In genomic region chr11:111531156-111531555, GRCh38 we compare ENCODE assay signal across 16 cellular contexts. TPM values are rescaled to one million over a fixed set of nuclear protein-coding genes. Genes with fewer than 3 reads are reported as not detected.
DNase-seq lines count a peak whose midpoint lies in the region; ATAC-seq and TF ChIP-seq lines count a peak whose summit lies in the region.
"Had no signal": no experiment of that assay in that cellular context is flagged by ENCODE, and none has a peak within 500 bp of the region (broad histone marks: within the 10 kb centered on the region; RNA-seq: fewer than 3 reads in every experiment).

No MANE protein-coding gene starts in this region.

- H3K79me2 ChIP-seq in KMS-11 (ENCODE audit: insufficient read depth, low read depth), result no peaks in the 10 kb centered on the region

- peak overlapping the region; percentile 81; the same call in 1 of the 2 replicates for H3K9ac ChIP-seq in KMS-11

- no peak overlapping the region for H3K4me3 ChIP-seq in KMS-11 (IDR thresholded peaks at IDR 0.05; ENCODE audit: insufficient read depth, low read depth, low read length)
- H3K4me3 ChIP-seq in gastroesophageal sphincter, result no peak overlapping the region
- H3K4me3 ChIP-seq: colonic mucosa, uterus had no signal

- no peaks in the 10 kb centered on the region for H3K9me3 ChIP-seq in gastroesophageal sphincter
- H3K9me3 ChIP-seq: colonic mucosa, uterus had no signal

- H3K27me3 Mint-ChIP-seq in activated naive CD8-positive, alpha-beta T cell treated with anti-CD3 and anti-CD28 coated beads, Interleukin-2, amount 50 U/mL, for 24 hours, result peaks cover 8% of the 10 kb centered on the region

- H4K20me1 ChIP-seq in KMS-11 (ENCODE audit: insufficient read depth), result no peaks in the 10 kb centered on the region

- peaks cover 88% of the 10 kb centered on the region for H3K4me1 ChIP-seq in KMS-11 (ENCODE audit: low read depth, poor library complexity, severe bottlenecking)
- no peaks in the 10 kb centered on the region for H3K4me1 ChIP-seq in gastroesophageal sphincter
- H3K4me1 ChIP-seq: colonic mucosa, uterus had no signal

- peaks cover 63% of the 10 kb centered on the region for H3K4me1 Mint-ChIP-seq in activated naive CD8-positive, alpha-beta T cell treated with anti-CD3 and anti-CD28 coated beads, Interleukin-2, amount 50 U/mL, for 24 hours
- H3K4me1 Mint-ChIP-seq: immature natural killer cell had no signal

- peak overlapping the region; percentile 16; the same call in 1 of the 2 replicates for H2AFZ ChIP-seq in KMS-11 (ENCODE audit: low read depth)

- H3K27ac Mint-ChIP-seq in activated naive CD8-positive, alpha-beta T cell treated with anti-CD3 and anti-CD28 coated beads, Interleukin-2, amount 50 U/mL, for 24 hours, result peak overlapping the region; percentile 10
- H3K27ac Mint-ChIP-seq: immature natural killer cell had no signal

- no peaks in the 10 kb centered on the region for H3K27me3 ChIP-seq in KMS-11 (ENCODE audit: insufficient read depth, low read depth)
- H3K27me3 ChIP-seq in gastroesophageal sphincter, result peaks cover 12% of the 10 kb centered on the region
- H3K27me3 ChIP-seq: colonic mucosa, uterus had no signal

- peak; percentile 34 for DNase-seq in Ammon's horn (ENCODE audit: low spot score)
- DNase-seq in activated naive CD8-positive, alpha-beta T cell treated with anti-CD3 and anti-CD28 coated beads, Interleukin-2, amount 50 U/mL, for 24 hours, result no peak
- peak; percentile 62 for DNase-seq in iris pigment epithelial cell (ENCODE audit: low read depth)
- DNase-seq in NCI-H1694 (lab: John Stamatoyannopoulos, UW), result no peak
- DNase-seq in dermis blood vessel endothelial cell, result no peak
- DNase-seq: colonic mucosa, immature natural killer cell, NCI-H1092 treated with DMSO at 0.1 percent for 48 hours, NCI-H446 treated with DMSO at 0.1 percent for 48 hours, uterus had no signal

- TF ChIP-seq CTCF in KMS-11 (conservative IDR thresholded peaks at IDR 0.05; ENCODE audit: low read depth, low read length) (no peak), gastroesophageal sphincter (IDR thresholded peaks at IDR 0.05) (no peak)

- H3K27ac ChIP-seq in KMS-11, result peak overlapping the region; percentile 96
- no peak overlapping the region for H3K27ac ChIP-seq in gastroesophageal sphincter
- H3K27ac ChIP-seq: colonic mucosa, uterus had no signal

- H3K4me3 Mint-ChIP-seq in activated naive CD8-positive, alpha-beta T cell treated with anti-CD3 and anti-CD28 coated beads, Interleukin-2, amount 50 U/mL, for 24 hours, result peak overlapping the region; percentile 27
- H3K4me3 Mint-ChIP-seq: immature natural killer cell; T-helper 2 cell treated with Interferon-gamma antibody and Interleukin-4, amounts not matched to agents 5 μg/mL and 100 μg/mL, for 36 hours had no signal

- no peak for TF ChIP-seq POLR2A in gastroesophageal sphincter (IDR thresholded peaks at IDR 0.05)

- H3K4me2 ChIP-seq in KMS-11, result peak overlapping the region; percentile 92

- peak; percentile 39 for ATAC-seq in activated naive CD8-positive, alpha-beta T cell treated with anti-CD3 and anti-CD28 coated beads, Interleukin-2, amount 50 U/mL, for 24 hours
- ATAC-seq in gastroesophageal sphincter (no peak), HG03520 (IDR thresholded peaks at IDR 0.05; ENCODE audit: unreplicated experiment) (no peak)

- H3K36me3 ChIP-seq in KMS-11 (ENCODE audit: insufficient read depth), result no peaks in the 10 kb centered on the region
- no peaks in the 10 kb centered on the region for H3K36me3 ChIP-seq in gastroesophageal sphincter
- H3K36me3 ChIP-seq: colonic mucosa, uterus had no signal

- H3K9me3 Mint-ChIP-seq in activated naive CD8-positive, alpha-beta T cell treated with anti-CD3 and anti-CD28 coated beads, Interleukin-2, amount 50 U/mL, for 24 hours, result no peaks in the 10 kb centered on the region
- H3K9me3 Mint-ChIP-seq: immature natural killer cell; T-helper 2 cell treated with Interferon-gamma antibody and Interleukin-4, amounts not matched to agents 5 μg/mL and 100 μg/mL, for 36 hours had no signal

- no peak for TF ChIP-seq EP300 in gastroesophageal sphincter (IDR thresholded peaks at IDR 0.05)

- no peaks in the 10 kb centered on the region for H3K36me3 Mint-ChIP-seq in activated naive CD8-positive, alpha-beta T cell treated with anti-CD3 and anti-CD28 coated beads, Interleukin-2, amount 50 U/mL, for 24 hours (ENCODE audit: low read depth)
- H3K36me3 Mint-ChIP-seq: immature natural killer cell had no signal

RNA-seq across cellular contexts. Expression of gene LAYN, which starts 9.4 kb away (rescaled TPM):
- total RNA-seq in gastroesophageal sphincter, result 10 to 100 TPM in 3 of 4 donors, 1 to 10 TPM in 1; 8.2 to 47.8 (median 37.2) TPM
- 71.8 and 91.7 TPM in 2 replicates for total RNA-seq in dermis blood vessel endothelial cell

RNA-seq across cellular contexts. Expression of gene HOATZ, which starts 16.6 kb away (rescaled TPM):
- total RNA-seq in gastroesophageal sphincter (not detected), dermis blood vessel endothelial cell (not detected in 2 replicates)
- total RNA-seq: colonic mucosa, Daoy, H1 had no signal

RNA-seq across cellular contexts. Expression of gene BTG4, which starts 19.0 kb away (rescaled TPM):
- total RNA-seq in gastroesophageal sphincter, result not detected
- total RNA-seq in dermis blood vessel endothelial cell, result not detected in 2 replicates
- total RNA-seq: colonic mucosa, Daoy, H1, uterus had no signal

Comparison
In these comparisons a context has a peak if more than half of its experiments do, and no peak if none do; other contexts are left out.
1. DNase-seq: peak in Ammon's horn (single experiment) and iris pigment epithelial cell (single experiment); none in activated naive CD8-positive, alpha-beta T cell treated with anti-CD3 and anti-CD28 coated beads, Interleukin-2, amount 50 U/mL, for 24 hours (single experiment), NCI-H1694 (single experiment) and dermis blood vessel endothelial cell (single experiment).